14 cellular contexts compared by ENCODE assay signal in the genomic region with DNA sequence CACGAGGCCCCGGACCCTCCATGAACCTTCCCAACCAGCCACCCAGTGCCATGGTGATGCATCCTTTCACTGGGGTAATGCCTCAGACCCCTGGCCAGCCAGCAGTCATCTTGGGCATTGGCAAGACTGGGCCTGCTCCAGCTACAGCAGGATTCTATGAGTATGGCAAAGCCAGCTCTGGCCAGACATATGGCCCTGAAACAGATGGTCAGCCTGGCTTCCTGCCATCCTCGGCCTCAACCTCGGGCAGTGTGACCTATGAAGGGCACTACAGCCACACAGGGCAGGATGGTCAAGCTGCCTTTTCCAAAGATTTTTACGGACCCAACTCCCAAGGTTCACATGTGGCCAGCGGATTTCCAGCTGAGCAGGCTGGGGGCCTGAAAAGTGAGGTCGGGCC.
DNase-seq lines count a peak whose midpoint lies in the region; ATAC-seq and TF ChIP-seq lines count a peak whose summit lies in the region.
"Had no signal": no experiment of that assay in that cellular context is flagged by ENCODE, and none has a peak within 500 bp of the region (broad histone marks: within the 10 kb centered on the region; RNA-seq: fewer than 3 reads in every experiment).

No MANE protein-coding gene starts in this region.

- H3K36me3 ChIP-seq in skeletal muscle tissue (ENCODE audit: control insufficient read depth in 3 of 3, insufficient read depth in 3 of 3, low read length in 3 of 3) = peaks cover 2 to 13% (median 8%) of the 10 kb centered on the region in 3 donors
- no peaks in the 10 kb centered on the region for H3K36me3 ChIP-seq in WERI-Rb-1
- H3K36me3 ChIP-seq: BLaER1 had no signal

- H3K9me3 Mint-ChIP-seq in activated CD8-positive, alpha-beta T cell treated with anti-CD3 and anti-CD28 coated beads for 36 hours = peaks cover 9% of the 10 kb centered on the region
- H3K9me3 Mint-ChIP-seq in activated CD8-positive, alpha-beta T cell treated with anti-CD3 and anti-CD28 coated beads, Interleukin-2, amount 10 ng/mL, durations not matched to agents 7 days and 5 days (ENCODE audit: insufficient read depth) = no peaks in the 10 kb centered on the region
- H3K9me3 Mint-ChIP-seq: HFFc6 had no signal

- H3K4me1 Mint-ChIP-seq in activated CD8-positive, alpha-beta T cell treated with anti-CD3 and anti-CD28 coated beads for 36 hours (ENCODE audit: low read depth) = peaks cover 79% of the 10 kb centered on the region
- H3K4me1 Mint-ChIP-seq in activated CD8-positive, alpha-beta T cell treated with anti-CD3 and anti-CD28 coated beads, Interleukin-2, amount 10 ng/mL, durations not matched to agents 7 days and 5 days (ENCODE audit: low read depth) = peaks cover 32% of the 10 kb centered on the region
- peaks cover 16% of the 10 kb centered on the region for H3K4me1 Mint-ChIP-seq in T-helper 17 cell

- H3K4me1 ChIP-seq in right cardiac atrium (ENCODE audit: control insufficient read depth, insufficient read depth, low read length) (peaks cover 22% of the 10 kb centered on the region), skeletal muscle tissue (ENCODE audit: control insufficient read depth in 3 of 3, insufficient read depth in 3 of 3, low read length in 3 of 3) (peaks cover 43 to 55% (median 47%) of the 10 kb centered on the region in 3 donors)
- H3K4me1 ChIP-seq: BLaER1 had no signal

- intact Hi-C loops in activated CD8-positive, alpha-beta T cell treated with anti-CD3 and anti-CD28 coated beads for 36 hours (cut with micrococcal nuclease) = no loop called here
- intact Hi-C loops in right cardiac atrium (cut with DNase I) = no loop called here

- WGBS in right cardiac atrium = 71% methylated on average over 7 of the region's 7 CpGs

- no peak overlapping the region for H3K4me3 Mint-ChIP-seq in activated CD8-positive, alpha-beta T cell treated with anti-CD3 and anti-CD28 coated beads for 36 hours
- H3K4me3 Mint-ChIP-seq in activated CD8-positive, alpha-beta T cell treated with anti-CD3 and anti-CD28 coated beads, Interleukin-2, amount 10 ng/mL, durations not matched to agents 7 days and 5 days = no peak overlapping the region
- H3K4me3 Mint-ChIP-seq in T-helper 17 cell = no peak overlapping the region
- H3K4me3 Mint-ChIP-seq: HFFc6 had no signal

- CTCF ChIA-PET in activated CD8-positive, alpha-beta T cell treated with anti-CD3 and anti-CD28 coated beads for 36 hours (lab: Charles Lee) = interaction anchor here (0.8 to 1.3 kb wide), 5 partner anchors 14 to 87 kb away, joined by 3 to 4 read pairs (median 3); no protein-coding TSS in a partner anchor
- CTCF ChIA-PET in activated CD8-positive, alpha-beta T cell treated with anti-CD3 and anti-CD28 coated beads, Interleukin-2, amount 10 ng/mL, durations not matched to agents 7 days and 5 days (lab: Charles Lee) = interaction anchor here (1.0 to 1.1 kb wide), 2 partner anchors 10 to 109 kb away, joined by 3 read pairs; no protein-coding TSS in a partner anchor

- ATAC-seq in activated CD8-positive, alpha-beta T cell treated with anti-CD3 and anti-CD28 coated beads for 36 hours = no peak
- no peak for ATAC-seq in activated CD8-positive, alpha-beta T cell treated with anti-CD3 and anti-CD28 coated beads, Interleukin-2, amount 10 ng/mL, durations not matched to agents 7 days and 5 days
- no peak for ATAC-seq in T-helper 17 cell
- peak; percentile 2 to 11 for ATAC-seq in right cardiac atrium
- no peak for ATAC-seq in GM21619 (IDR thresholded peaks at IDR 0.05; ENCODE audit: unreplicated experiment)
- no peak for ATAC-seq in HG03378 (IDR thresholded peaks at IDR 0.05; ENCODE audit: unreplicated experiment)
- ATAC-seq: HepG2 had no signal

- no peak for TF ChIP-seq CTCF in activated CD8-positive, alpha-beta T cell treated with anti-CD3 and anti-CD28 coated beads for 36 hours (IDR thresholded peaks at IDR 0.05)
- TF ChIP-seq CTCF in WERI-Rb-1 (IDR thresholded peaks at IDR 0.05; ENCODE audit: low read depth, low read length) = no peak

- H3K27ac ChIP-seq in right cardiac atrium (ENCODE audit: low read length) = peak overlapping the region; percentile 55
- peak overlapping the region; percentile 70 for H3K27ac ChIP-seq in skeletal muscle tissue (ENCODE audit: low read depth, low read length)
- H3K27ac ChIP-seq in WERI-Rb-1 = no peak overlapping the region
- H3K27ac ChIP-seq: BLaER1, SJSA1 had no signal

- H3K27me3 ChIP-seq in right cardiac atrium (ENCODE audit: control insufficient read depth, insufficient read depth) (no peaks in the 10 kb centered on the region), skeletal muscle tissue (ENCODE audit: control insufficient read depth in 3 of 3, insufficient read depth in 3 of 3, low read length in 3 of 3) (no peaks in the 10 kb centered on the region), WERI-Rb-1 (ENCODE audit: insufficient read depth, low read depth, severe bottlenecking) (no peaks in the 10 kb centered on the region)
- H3K27me3 ChIP-seq: BLaER1, SJSA1 had no signal

- no peak for DNase-seq in activated CD8-positive, alpha-beta T cell treated with anti-CD3 and anti-CD28 coated beads for 36 hours
- no peak for DNase-seq in activated CD8-positive, alpha-beta T cell treated with anti-CD3 and anti-CD28 coated beads, Interleukin-2, amount 10 ng/mL, durations not matched to agents 7 days and 5 days
- DNase-seq in T-helper 17 cell = no peak
- DNase-seq in right cardiac atrium = peak in 1 of 3 donors; percentile 46
- no peak for DNase-seq in WERI-Rb-1
- DNase-seq: 8988T, HFFc6, NCI-H82 had no signal

- no peak overlapping the region for H3K4me3 ChIP-seq in right cardiac atrium (ENCODE audit: low read length)
- H3K4me3 ChIP-seq in skeletal muscle tissue (ENCODE audit: low read length in 3 of 3) = peak overlapping the region in 2 of 3 donors; percentile 10 to 35
- H3K4me3 ChIP-seq in WERI-Rb-1 (ENCODE audit: low read depth, low read length) = no peak overlapping the region
- H3K4me3 ChIP-seq: BLaER1, SJSA1 had no signal

- peaks cover 13% of the 10 kb centered on the region for H3K36me3 Mint-ChIP-seq in activated CD8-positive, alpha-beta T cell treated with anti-CD3 and anti-CD28 coated beads for 36 hours (ENCODE audit: low read depth)
- H3K36me3 Mint-ChIP-seq in activated CD8-positive, alpha-beta T cell treated with anti-CD3 and anti-CD28 coated beads, Interleukin-2, amount 10 ng/mL, durations not matched to agents 7 days and 5 days (ENCODE audit: low read depth) = peaks cover 7% of the 10 kb centered on the region
- H3K36me3 Mint-ChIP-seq in T-helper 17 cell (ENCODE audit: low read depth) = no peaks in the 10 kb centered on the region

- peak overlapping the region in 2 of 3 donors; percentile 40 to 64 for H3K9ac ChIP-seq in skeletal muscle tissue (ENCODE audit: low read depth in 1 of 3, low read length in 3 of 3)
- H3K9ac ChIP-seq: BLaER1 had no signal

- H3K27me3 Mint-ChIP-seq in activated CD8-positive, alpha-beta T cell treated with anti-CD3 and anti-CD28 coated beads for 36 hours = no peaks in the 10 kb centered on the region
- no peaks in the 10 kb centered on the region for H3K27me3 Mint-ChIP-seq in activated CD8-positive, alpha-beta T cell treated with anti-CD3 and anti-CD28 coated beads, Interleukin-2, amount 10 ng/mL, durations not matched to agents 7 days and 5 days (ENCODE audit: low read depth)
- peaks cover 4% of the 10 kb centered on the region for H3K27me3 Mint-ChIP-seq in T-helper 17 cell

- POLR2A ChIA-PET in activated CD8-positive, alpha-beta T cell treated with anti-CD3 and anti-CD28 coated beads for 36 hours (lab: Charles Lee) = no interaction called here
- POLR2A ChIA-PET in activated CD8-positive, alpha-beta T cell treated with anti-CD3 and anti-CD28 coated beads, Interleukin-2, amount 10 ng/mL, durations not matched to agents 7 days and 5 days (lab: Charles Lee) = no interaction called here

- H3K27ac Mint-ChIP-seq in activated CD8-positive, alpha-beta T cell treated with anti-CD3 and anti-CD28 coated beads for 36 hours = peak overlapping the region; percentile 43
- H3K27ac Mint-ChIP-seq in activated CD8-positive, alpha-beta T cell treated with anti-CD3 and anti-CD28 coated beads, Interleukin-2, amount 10 ng/mL, durations not matched to agents 7 days and 5 days = no peak overlapping the region
- peak overlapping the region; percentile 11 for H3K27ac Mint-ChIP-seq in T-helper 17 cell
- H3K27ac Mint-ChIP-seq: HFFc6 had no signal

- H3K9me3 ChIP-seq in T-helper 17 cell (ENCODE audit: control insufficient read depth, low read length, poor library complexity, severe bottlenecking) (no peaks in the 10 kb centered on the region), right cardiac atrium (ENCODE audit: control insufficient read depth, low read length) (no peaks in the 10 kb centered on the region), skeletal muscle tissue (ENCODE audit: control insufficient read depth in 3 of 3, low read length in 3 of 3) (no peaks in the 10 kb centered on the region), WERI-Rb-1 (ENCODE audit: severe bottlenecking) (no peaks in the 10 kb centered on the region)
- H3K9me3 ChIP-seq: BLaER1, SJSA1 had no signal

Comparison
In these comparisons a context has a peak if more than half of its experiments do, and no peak if none do; other contexts are left out.
1. ATAC-seq: peak in right cardiac atrium (2 of 2); none in activated CD8-positive, alpha-beta T cell treated with anti-CD3 and anti-CD28 coated beads for 36 hours (single experiment), activated CD8-positive, alpha-beta T cell treated with anti-CD3 and anti-CD28 coated beads, Interleukin-2, amount 10 ng/mL, durations not matched to agents 7 days and 5 days (single experiment), T-helper 17 cell (single experiment), GM21619 (single experiment) and HG03378 (single experiment).
2. H3K4me3 ChIP-seq: peak in skeletal muscle tissue (2 of 3); none in right cardiac atrium (single experiment) and WERI-Rb-1 (single experiment).